8 cellular contexts compared by ENCODE assay signal in genomic region chr7:54932818-54933543, GRCh38.
DNase-seq lines count a peak whose midpoint lies in the region; ATAC-seq and TF ChIP-seq lines count a peak whose summit lies in the region.

No MANE protein-coding gene starts in this region.

- H3K36me3 ChIP-seq in WERI-Rb-1 (no peaks in the 10 kb centered on the region), heart right ventricle (no peaks in the 10 kb centered on the region), parathyroid adenoma (ENCODE audit: control insufficient read depth, insufficient read depth, low read length) (no peaks in the 10 kb centered on the region)

- POLR2A ChIA-PET in GM10248 (lab: Yijun Ruan, JAX): no interaction called here

- TF ChIP-seq CTCF in WERI-Rb-1 (IDR thresholded peaks at IDR 0.05; ENCODE audit: low read depth, low read length): no peak
- no peak for TF ChIP-seq CTCF in heart right ventricle (IDR thresholded peaks at IDR 0.05)
- no peak for TF ChIP-seq CTCF in parathyroid adenoma (IDR thresholded peaks at IDR 0.05)
- TF ChIP-seq CTCF in GM10248 (IDR thresholded peaks at IDR 0.05; ENCODE audit: control extremely low read depth, extremely low read depth, low read depth, missing control alignments): no peak

- no peak overlapping the region for H3K27ac ChIP-seq in WERI-Rb-1
- H3K27ac ChIP-seq in heart right ventricle: peak overlapping the region in 4 of 10 donors; percentile 3 to 55 (median 40)
- peak overlapping the region; percentile 11 for H3K27ac ChIP-seq in parathyroid adenoma

- DNase-seq in C1 segment of cervical spinal cord (lab: John Stamatoyannopoulos, UW): peak in 10 of 14 donors; percentile 23 to 74 (median 50)
- DNase-seq in NCI-H1092 treated with DMSO at 0.1 percent for 48 hours (lab: John Stamatoyannopoulos, UW): peak; percentile 91
- peak; percentile 86 for DNase-seq in WERI-Rb-1
- peak; percentile 54 to 65 for DNase-seq in heart right ventricle
- DNase-seq in GM10248 (ENCODE audit: extremely low spot score): no peak

- intact Hi-C loops in heart right ventricle (cut with DNase I): no loop called here

- CTCF ChIA-PET in GM10248 (lab: Yijun Ruan, JAX): no interaction called here

- no peak overlapping the region for H3K9ac ChIP-seq in parathyroid adenoma

- peak overlapping the region; percentile 43 for H3K4me3 ChIP-seq in WERI-Rb-1 (ENCODE audit: low read depth, low read length)
- H3K4me3 ChIP-seq in heart right ventricle: peak overlapping the region in 9 of 10 donors; percentile 23 to 55 (median 50)
- H3K4me3 ChIP-seq in parathyroid adenoma (ENCODE audit: low read depth, low read length): peak overlapping the region; percentile 52

- peak overlapping the region; percentile 47 for H3K4me2 ChIP-seq in parathyroid adenoma (ENCODE audit: low read length)

- no peaks in the 10 kb centered on the region for H3K27me3 ChIP-seq in WERI-Rb-1 (ENCODE audit: insufficient read depth, low read depth, severe bottlenecking)
- peaks cover 0 to 16% (median 5%) of the 10 kb centered on the region in 7 donors for H3K27me3 ChIP-seq in heart right ventricle
- H3K27me3 ChIP-seq in parathyroid adenoma (ENCODE audit: control insufficient read depth, insufficient read depth, low read length): no peaks in the 10 kb centered on the region

- WGBS in heart right ventricle, 2 donors: 7 to 8% methylated on average over 34 of the region's 34 CpGs

- H3K9me3 ChIP-seq in WERI-Rb-1 (ENCODE audit: severe bottlenecking) (peaks cover 3% of the 10 kb centered on the region), heart right ventricle (peaks cover 0 to 38% (median 12%) of the 10 kb centered on the region in 11 donors), parathyroid adenoma (ENCODE audit: control insufficient read depth, low read length) (no peaks in the 10 kb centered on the region)

- H3K79me2 ChIP-seq in parathyroid adenoma: no peaks in the 10 kb centered on the region

- peak overlapping the region; percentile 70 for H2AFZ ChIP-seq in parathyroid adenoma

- H3K4me1 ChIP-seq in heart right ventricle (peaks cover 0 to 12% (median 8%) of the 10 kb centered on the region in 9 donors), parathyroid adenoma (peaks cover 4% of the 10 kb centered on the region)

- ATAC-seq in heart right ventricle (peak; percentile 88 to 100 (median 93)), HG03571 (IDR thresholded peaks at IDR 0.05; ENCODE audit: unreplicated experiment) (no peak), HG03342 (IDR thresholded peaks at IDR 0.05; ENCODE audit: unreplicated experiment) (no peak)

Comparison
In these comparisons a context has a peak if more than half of its experiments do, and no peak if none do; other contexts are left out.
1. ATAC-seq: peak in heart right ventricle (8 of 8); none in HG03571 (single experiment) and HG03342 (single experiment).
2. Peak in every context shown above with its lines, with median percentiles within 50 percentile points of each other: H3K4me3 ChIP-seq.